Comparison of ENCODE assay signal across 8 cellular contexts in genomic region chr11:12087075-12087775, GRCh38. TPM values are rescaled to one million over a fixed set of nuclear protein-coding genes. Genes with fewer than 3 reads are reported as not detected.
A peak's percentile ranks its signal among the peaks of the same experiment; 100 is the strongest.
DNase-seq lines count a peak whose midpoint lies in the region; TF ChIP-seq lines count a peak whose summit lies in the region.

No MANE protein-coding gene starts in this region.

- no peak overlapping the region for H3K4me3 ChIP-seq in rectal smooth muscle tissue (ENCODE audit: low read length)

- POLR2A ChIA-PET in activated CD4-positive, alpha-beta T cell treated with anti-CD3 and anti-CD28 coated beads, Interleukin-2, amount 10 ng/mL, durations not matched to agents 7 days and 5 days (lab: Charles Lee), result interaction anchor here (0.6 kb wide), 1 partner anchor 104 kb away, joined by 3 read pairs; no protein-coding TSS in a partner anchor

- H3K27ac Mint-ChIP-seq in activated CD4-positive, alpha-beta T cell treated with anti-CD3 and anti-CD28 coated beads, Interleukin-2, amount 10 ng/mL, durations not matched to agents 7 days and 5 days, result peak overlapping the region; percentile 83

- peaks cover 17% of the 10 kb centered on the region for H3K4me1 ChIP-seq in rectal smooth muscle tissue (ENCODE audit: control insufficient read depth, insufficient read depth, low read length)

- peaks cover 3% of the 10 kb centered on the region for H3K9me3 Mint-ChIP-seq in activated CD4-positive, alpha-beta T cell treated with anti-CD3 and anti-CD28 coated beads, Interleukin-2, amount 10 ng/mL, durations not matched to agents 7 days and 5 days

- H3K27me3 Mint-ChIP-seq in activated CD4-positive, alpha-beta T cell treated with anti-CD3 and anti-CD28 coated beads, Interleukin-2, amount 10 ng/mL, durations not matched to agents 7 days and 5 days, result no peaks in the 10 kb centered on the region

- H3K27me3 ChIP-seq in rectal smooth muscle tissue (ENCODE audit: control insufficient read depth, insufficient read depth, low read length), result no peaks in the 10 kb centered on the region

- CTCF ChIA-PET in activated CD4-positive, alpha-beta T cell treated with anti-CD3 and anti-CD28 coated beads, Interleukin-2, amount 10 ng/mL, durations not matched to agents 7 days and 5 days (lab: Charles Lee), result interaction anchor here (0.6 to 4.8 kb wide), 25 partner anchors 9 to 194 kb away, joined by 3 to 27 read pairs (median 4); partner anchors contain the start of gene MICAL2

- H3K4me1 Mint-ChIP-seq in activated CD4-positive, alpha-beta T cell treated with anti-CD3 and anti-CD28 coated beads, Interleukin-2, amount 10 ng/mL, durations not matched to agents 7 days and 5 days, result peaks cover 79% of the 10 kb centered on the region

- peak overlapping the region; percentile 49 for H3K4me3 Mint-ChIP-seq in activated CD4-positive, alpha-beta T cell treated with anti-CD3 and anti-CD28 coated beads, Interleukin-2, amount 10 ng/mL, durations not matched to agents 7 days and 5 days

- no peak overlapping the region for H3K9ac ChIP-seq in rectal smooth muscle tissue (ENCODE audit: low read length)

- DNase-seq in HS-5 (ENCODE audit: low read depth) (peak; percentile 56), epithelial cell of prostate (ENCODE audit: low read depth, low spot score) (peak; percentile 69), NCI-H345 (lab: John Stamatoyannopoulos, UW) (no peak), ureter (ENCODE audit: low spot score) (no peak), COLO829 (ENCODE audit: low spot score) (no peak)
- DNase-seq in activated CD4-positive, alpha-beta T cell treated with anti-CD3 and anti-CD28 coated beads, Interleukin-2, amount 10 ng/mL, durations not matched to agents 7 days and 5 days, result peak; percentile 70

- peaks cover 8% of the 10 kb centered on the region for H3K36me3 Mint-ChIP-seq in activated CD4-positive, alpha-beta T cell treated with anti-CD3 and anti-CD28 coated beads, Interleukin-2, amount 10 ng/mL, durations not matched to agents 7 days and 5 days (ENCODE audit: low read depth)

- H3K27ac ChIP-seq in epithelial cell of prostate, result peak overlapping the region; percentile 100
- peak overlapping the region; percentile 88 for H3K27ac ChIP-seq in rectal smooth muscle tissue (ENCODE audit: low read depth, low read length)

- H3K36me3 ChIP-seq in rectal smooth muscle tissue (ENCODE audit: control insufficient read depth, insufficient read depth, low read length), result no peaks in the 10 kb centered on the region

- 0 out of 3 replicates have a peak, but pooled peaks have one; percentile 12 for TF ChIP-seq CTCF in GM12872 (IDR thresholded peaks at IDR 0.05; ENCODE audit: insufficient read depth, low read depth, low read length)

RNA-seq across cellular contexts. Expression of gene MICAL2, which starts 23.2 kb away (rescaled TPM):
- 10 to 100 TPM; 45.5 to 47.3 TPM for total RNA-seq in activated CD4-positive, alpha-beta T cell treated with anti-CD3 and anti-CD28 coated beads, Interleukin-2, amount 10 ng/mL, durations not matched to agents 7 days and 5 days
- 215 TPM for total RNA-seq in ureter

Comparison
In these comparisons a context has a peak if more than half of its experiments do, and no peak if none do; other contexts are left out.
1. DNase-seq: peak in HS-5 (single experiment), activated CD4-positive, alpha-beta T cell treated with anti-CD3 and anti-CD28 coated beads, Interleukin-2, amount 10 ng/mL, durations not matched to agents 7 days and 5 days (single experiment) and epithelial cell of prostate (single experiment); none in NCI-H345 (single experiment), ureter (single experiment) and COLO829 (single experiment).